8 cellular contexts compared by ENCODE assay signal in the genomic region with DNA sequence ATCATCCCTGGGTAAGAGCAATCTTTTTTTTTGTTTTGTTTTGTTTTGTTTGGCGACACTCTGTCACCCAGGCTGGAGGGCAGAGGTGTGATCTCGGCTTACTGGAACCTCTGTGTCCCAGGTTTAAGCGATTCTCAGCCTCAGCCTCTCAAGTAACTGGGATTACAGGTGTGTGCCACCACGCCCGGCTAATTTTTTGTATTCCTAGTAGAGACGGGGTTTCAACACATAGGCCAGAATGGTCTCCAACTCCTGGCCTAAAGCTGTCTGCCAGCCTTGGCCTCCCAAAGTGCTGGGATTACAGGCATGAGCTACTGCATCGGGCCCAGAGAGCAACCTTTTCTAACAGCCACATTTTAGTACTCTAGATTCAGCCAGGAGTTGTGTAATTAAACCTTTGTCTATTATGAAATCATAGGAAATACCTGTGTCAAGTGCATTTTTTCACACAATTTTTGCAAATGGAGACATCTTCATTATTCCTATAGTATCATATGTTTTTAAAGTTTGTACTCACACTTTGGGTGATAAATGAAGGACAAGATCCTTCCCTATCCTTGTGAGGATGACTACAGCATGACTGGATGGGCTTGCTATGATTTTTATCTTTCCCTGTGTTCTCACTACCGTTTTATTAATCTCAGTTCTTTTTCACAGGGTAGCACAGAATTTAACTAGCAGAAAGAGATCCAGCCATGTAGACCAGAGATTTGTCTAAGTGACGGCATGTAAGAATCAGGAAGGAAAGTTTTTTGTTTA.
DNase-seq lines count a peak whose midpoint lies in the region; ATAC-seq, FAIRE-seq and TF ChIP-seq lines count a peak whose summit lies in the region.

No MANE protein-coding gene starts in this region.

- H3K27me3 ChIP-seq in ACC112 (ENCODE audit: insufficient read depth, low read length) = no peaks in the 10 kb centered on the region
- H3K27me3 ChIP-seq in left lung = no peaks in the 10 kb centered on the region

- no peak for FAIRE-seq in frontal cortex (lab: Jason Lieb, UNC)

- peak overlapping the region; percentile 95 for H3K4me3 Mint-ChIP-seq in activated naive CD8-positive, alpha-beta T cell treated with anti-CD3 and anti-CD28 coated beads, Interleukin-2, amount 10 ng/mL, durations not matched to agents 7 days and 5 days

- H3K27ac ChIP-seq in ACC112 (ENCODE audit: low read depth, low read length) (peak overlapping the region; percentile 63), left lung (peak overlapping the region; percentile 72 to 79)

- no peak overlapping the region for H2AFZ ChIP-seq in ACC112 (ENCODE audit: low read length, unreplicated experiment)

- no peaks in the 10 kb centered on the region for H3K9me3 ChIP-seq in left lung

- ATAC-seq in activated naive CD8-positive, alpha-beta T cell treated with anti-CD3 and anti-CD28 coated beads, Interleukin-2, amount 10 ng/mL, durations not matched to agents 7 days and 5 days (ENCODE audit: low read depth) = no peak
- ATAC-seq in left lung (no peak), GM21529 (IDR thresholded peaks at IDR 0.05; ENCODE audit: unreplicated experiment) (no peak), GM21825 (IDR thresholded peaks at IDR 0.05; ENCODE audit: unreplicated experiment) (no peak)

- TF ChIP-seq CTCF in left lung (IDR thresholded peaks at IDR 0.05) = no peak

- no peaks in the 10 kb centered on the region for H3K27me3 Mint-ChIP-seq in activated naive CD8-positive, alpha-beta T cell treated with anti-CD3 and anti-CD28 coated beads, Interleukin-2, amount 10 ng/mL, durations not matched to agents 7 days and 5 days

- H3K4me1 ChIP-seq in ACC112 (ENCODE audit: control insufficient read depth, insufficient read depth, low read length, unreplicated experiment) = no peaks in the 10 kb centered on the region
- H3K4me1 ChIP-seq in left lung = peaks cover 0 to 25% of the 10 kb centered on the region in 2 donors

- H3K4me3 ChIP-seq in ACC112 (ENCODE audit: low read depth, low read length) (peak overlapping the region; percentile 76), left lung (peak overlapping the region; percentile 43 to 47)

- peaks cover 44% of the 10 kb centered on the region for H3K4me1 Mint-ChIP-seq in activated naive CD8-positive, alpha-beta T cell treated with anti-CD3 and anti-CD28 coated beads, Interleukin-2, amount 10 ng/mL, durations not matched to agents 7 days and 5 days

- no peaks in the 10 kb centered on the region for H3K9me3 Mint-ChIP-seq in activated naive CD8-positive, alpha-beta T cell treated with anti-CD3 and anti-CD28 coated beads, Interleukin-2, amount 10 ng/mL, durations not matched to agents 7 days and 5 days

- H3K36me3 Mint-ChIP-seq in activated naive CD8-positive, alpha-beta T cell treated with anti-CD3 and anti-CD28 coated beads, Interleukin-2, amount 10 ng/mL, durations not matched to agents 7 days and 5 days = peaks cover 2% of the 10 kb centered on the region

- peak overlapping the region; percentile 99 for H3K27ac Mint-ChIP-seq in activated naive CD8-positive, alpha-beta T cell treated with anti-CD3 and anti-CD28 coated beads, Interleukin-2, amount 10 ng/mL, durations not matched to agents 7 days and 5 days

- H3K36me3 ChIP-seq in ACC112 (ENCODE audit: insufficient read depth, low read length) = no peaks in the 10 kb centered on the region
- H3K36me3 ChIP-seq in left lung = no peaks in the 10 kb centered on the region

- no peaks in the 10 kb centered on the region for H3K79me2 ChIP-seq in ACC112 (ENCODE audit: control insufficient read depth, insufficient read depth, low read length, unreplicated experiment)

- POLR2A ChIA-PET in activated naive CD8-positive, alpha-beta T cell treated with anti-CD3 and anti-CD28 coated beads, Interleukin-2, amount 10 ng/mL, durations not matched to agents 7 days and 5 days (lab: Charles Lee) = interaction anchor here (0.7 to 20.1 kb wide), 12 partner anchors 8 to 1800 kb away, joined by 3 to 2159 read pairs (median 12); a partner anchor contains a TSS

- intact Hi-C loops in left lung (cut with DNase I) = no loop called here

- DNase-seq in HT-29 (ENCODE audit: low spot score) (peak; percentile 61), left lung (no peak), NCI-H146 (lab: John Stamatoyannopoulos, UW) (no peak), frontal cortex (ENCODE audit: low spot score in 2 of 2) (no peak)
- DNase-seq in activated naive CD8-positive, alpha-beta T cell treated with anti-CD3 and anti-CD28 coated beads, Interleukin-2, amount 10 ng/mL, durations not matched to agents 7 days and 5 days = no peak
